In the genomic region with DNA sequence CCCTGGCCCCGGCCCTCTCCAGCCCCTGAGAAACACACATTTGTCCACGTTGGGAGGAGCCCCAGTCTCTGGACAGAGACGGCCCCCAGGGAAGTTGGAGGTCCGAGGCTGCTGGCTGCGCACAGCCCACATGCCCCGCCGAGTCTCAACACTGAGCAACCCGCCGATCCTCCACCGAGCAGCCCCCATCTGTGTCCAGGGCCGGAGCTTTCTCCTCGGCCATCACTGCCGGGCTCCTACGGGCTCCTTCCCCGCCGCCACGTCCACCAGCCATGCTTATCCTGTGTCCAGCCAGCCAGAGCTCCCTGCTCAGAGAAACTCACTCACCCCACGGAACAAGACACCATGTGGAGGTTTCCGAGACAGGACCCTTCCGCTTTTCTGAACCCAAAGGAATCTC, we compare ENCODE assay signal across 25 cellular contexts.
"Had no signal": no experiment of that assay in that cellular context is flagged by ENCODE, and none has a peak within 500 bp of the region (broad histone marks: within the 10 kb centered on the region; RNA-seq: fewer than 3 reads in every experiment).

No MANE protein-coding gene starts in this region.

- H3K36me3 ChIP-seq: colonic mucosa, esophagus squamous epithelium, gastrocnemius medialis, heart right ventricle, left lung, lower lobe of right lung had no signal

- H3K9me3 ChIP-seq: colonic mucosa, esophagus squamous epithelium, gastrocnemius medialis, heart right ventricle, left lung, lower lobe of right lung, mucosa of descending colon had no signal

- H3K9me3 Mint-ChIP-seq: dendritic cell treated with granulocyte-macrophage colony-stimulating factor and Interleukin-4, amounts not matched to agents 40 ng/mL and 50 ng/mL, for 4 days; effector memory CD8-positive, alpha-beta T cell; endodermal cell; mesothelial cell of epicardium; naive B cell had no signal

- H3K4me3 ChIP-seq: colonic mucosa, esophagus squamous epithelium, gastrocnemius medialis, heart right ventricle, left lung, lower lobe of right lung, mucosa of descending colon had no signal

- H3K4me1 Mint-ChIP-seq: endodermal cell had no signal

- ATAC-seq: effector memory CD8-positive, alpha-beta T cell; esophagus mucosa; heart right ventricle; left cardiac atrium; left lung; left ventricle myocardium superior; lower lobe of right lung; mucosa of descending colon had no signal

- DNase-seq: colonic mucosa; cortex of kidney; effector CD8-positive, alpha-beta T cell; effector memory CD8-positive, alpha-beta T cell; erythroblast; esophagus squamous epithelium; foreskin fibroblast; foreskin melanocyte; gastrocnemius medialis; glutamatergic neuron; head of caudate nucleus; heart right ventricle; hippocampal formation; left cardiac atrium; left lung; left ventricle myocardium superior; lower lobe of right lung; mesenchymal stem cell; mucosa of descending colon; naive B cell had no signal

- H3K4me1 ChIP-seq: colonic mucosa, heart right ventricle, left lung, lower lobe of right lung had no signal

- H3K36me3 Mint-ChIP-seq: mesothelial cell of epicardium, naive B cell had no signal

- H3K4me3 Mint-ChIP-seq: dendritic cell treated with granulocyte-macrophage colony-stimulating factor and Interleukin-4, amounts not matched to agents 40 ng/mL and 50 ng/mL, for 4 days; effector memory CD8-positive, alpha-beta T cell; endodermal cell; mesothelial cell of epicardium; naive B cell had no signal

- H3K27ac ChIP-seq: colonic mucosa, epithelial cell of prostate, esophagus squamous epithelium, gastrocnemius medialis, heart right ventricle, left lung, lower lobe of right lung had no signal

- H3K27ac Mint-ChIP-seq: dendritic cell treated with granulocyte-macrophage colony-stimulating factor and Interleukin-4, amounts not matched to agents 40 ng/mL and 50 ng/mL, for 4 days; effector memory CD8-positive, alpha-beta T cell; endodermal cell; mesothelial cell of epicardium had no signal
